Comparison of ENCODE assay signal across 8 cellular contexts in the genomic region with DNA sequence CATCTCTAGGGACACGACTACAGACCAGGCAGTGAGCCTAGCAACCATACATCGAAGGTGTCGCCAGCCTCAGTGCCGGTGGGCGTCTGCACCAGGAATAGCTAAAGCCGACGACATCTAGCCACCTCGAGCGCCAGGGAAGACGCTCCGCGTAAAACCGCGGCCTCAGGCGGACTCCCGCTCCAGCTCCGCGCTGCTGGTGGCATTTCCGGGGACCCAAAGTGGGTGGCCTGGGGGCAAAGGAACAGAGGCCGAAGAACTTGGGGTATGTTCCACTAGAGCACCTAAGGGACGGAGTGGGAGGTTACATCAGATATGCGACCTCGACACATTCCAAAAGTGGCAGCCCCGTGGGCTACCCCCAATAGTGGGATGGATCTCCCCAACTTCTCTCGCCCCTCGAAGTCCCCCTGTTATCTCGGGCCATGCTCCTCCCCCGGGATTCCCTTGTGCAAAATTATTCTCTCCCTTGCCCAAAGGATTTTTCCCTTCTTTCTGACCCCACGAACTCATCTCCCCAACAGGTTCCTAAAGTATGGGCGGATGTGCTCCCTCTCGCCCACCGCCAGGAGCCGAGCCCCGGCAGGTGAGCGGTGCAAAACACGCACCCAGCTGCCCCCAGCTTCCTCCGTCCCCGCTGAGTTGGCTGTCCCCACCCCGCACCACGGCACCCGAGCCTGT. TPM values are rescaled to one million over a fixed set of nuclear protein-coding genes. Genes with fewer than 3 reads are reported as not detected.
DNase-seq lines count a peak whose midpoint lies in the region; ATAC-seq, FAIRE-seq and TF ChIP-seq lines count a peak whose summit lies in the region.

No MANE protein-coding gene starts in this region.

- no peak overlapping the region for H3K23ac ChIP-seq in H1 (ENCODE audit: insufficient read length)

- H3K18ac ChIP-seq in H1 (ENCODE audit: extremely low read depth, low read length), result peak overlapping the region; percentile 71

- peaks cover 0 to 11% of the 10 kb centered on the region in 2 experiments; a peak in 1 of 4 replicates for H3K79me2 ChIP-seq in H1 (ENCODE audit: control insufficient read depth in 1 of 2, insufficient read depth in 2 of 2, low read length in 2 of 2)

- peaks cover 89% of the 10 kb centered on the region for H3K27me3 Mint-ChIP-seq in neural crest cell (ENCODE audit: low read depth)

- no peak overlapping the region for H3K27ac ChIP-seq in H1 (ENCODE audit: low read depth, low read length)
- no peak overlapping the region for H3K27ac ChIP-seq in effector memory CD4-positive, alpha-beta T cell (ENCODE audit: insufficient read depth, low read length, poor library complexity, severe bottlenecking)

- DNase-seq in AG10803 (ENCODE audit: low read depth) (no peak), MG63 (peak; percentile 31), H1 (ENCODE audit: low read depth in 1 of 2, low spot score in 2 of 2) (peak in 1 of 2 experiments; percentile 67), neural crest cell (ENCODE audit: low read depth, low spot score) (no peak), cortex of kidney (lab: John Stamatoyannopoulos, UW) (no peak)
- DNase-seq in effector memory CD4-positive, alpha-beta T cell, result no peak
- DNase-seq in activated CD4-positive, alpha-beta T cell treated with anti-CD3 and anti-CD28 coated beads, Interleukin-2, amount 50 U/mL, for 4 hours, result no peak

- H3K27me3 ChIP-seq in MG63 (no peaks in the 10 kb centered on the region), H1 (replicated peaks in 1 of 4; ENCODE audit: control insufficient read depth in 3 of 4, extremely low read depth in 1 of 4, insufficient read depth in 3 of 4, low read length in 3 of 4) (peaks cover 16 to 48% (median 46%) of the 10 kb centered on the region in 4 experiments)
- H3K27me3 ChIP-seq in effector memory CD4-positive, alpha-beta T cell (replicated peaks; ENCODE audit: control insufficient read depth, insufficient read depth, low read length, poor library complexity, severe bottlenecking), result peaks cover 12% of the 10 kb centered on the region

- H3K14ac ChIP-seq in H1 (ENCODE audit: insufficient read length), result no peak overlapping the region

- no peaks in the 10 kb centered on the region for H3K79me1 ChIP-seq in H1 (ENCODE audit: low read depth, low read length)

- 8% methylated on average over 41 of the region's 41 CpGs; no CpG with 5 or more reads in 1 of the 2 experiments for WGBS in H1 (ENCODE audit: extremely low coverage in 1 of 2, insufficient coverage in 1 of 2, insufficient read length in 1 of 2, insufficient replicate concordance in 2 of 2, low coverage in 1 of 2, low lambda C conversion rate in 2 of 2, missing lambda C conversion rate in 1 of 2), 2 experiments

- peak overlapping the region; percentile 87 for H3K4me3 Mint-ChIP-seq in neural crest cell

- POLR2A ChIA-PET in H1 (lab: Charles Lee; ENCODE audit: partially characterized antibody), result interaction anchor here (0.8 to 1.7 kb wide), 3 partner anchors 13 to 50 kb away, joined by 3 read pairs; no protein-coding TSS in a partner anchor

- CTCF ChIA-PET in H1 (lab: Charles Lee; ENCODE audit: partially characterized antibody), result interaction anchor here (0.8 to 3.3 kb wide), 13 partner anchors 16 to 462 kb away, joined by 3 to 17 read pairs (median 3); no protein-coding TSS in a partner anchor

- H2AFZ ChIP-seq in H1 (ENCODE audit: low read length), result no peak overlapping the region

- no peak for TF ChIP-seq EP300 in H1 (IDR thresholded peaks at IDR 0.05; ENCODE audit: borderline replicate concordance in 1 of 2, low read depth in 2 of 2, low read length in 2 of 2)

- H3K4me1 Mint-ChIP-seq in neural crest cell, result peaks cover 8% of the 10 kb centered on the region

- H3K9ac ChIP-seq in H1 (replicated peaks in 1 of 4; ENCODE audit: extremely low read depth in 1 of 4, low read depth in 3 of 4, low read length in 3 of 4), result no peak overlapping the region

- H2BK12ac ChIP-seq in H1 (ENCODE audit: low read depth, low read length), result 0 out of 2 replicates have a peak overlapping the region, but pooled peaks have one; percentile 60

- H3K36me3 Mint-ChIP-seq in neural crest cell (ENCODE audit: low read depth), result peaks cover 2% of the 10 kb centered on the region

- no peaks in the 10 kb centered on the region for H3K9me3 ChIP-seq in MG63
- H3K9me3 ChIP-seq in H1 (ENCODE audit: insufficient read depth in 2 of 2, low read depth in 1 of 2, low read length in 1 of 2), result no peaks in the 10 kb centered on the region
- H3K9me3 ChIP-seq in effector memory CD4-positive, alpha-beta T cell (ENCODE audit: control insufficient read depth, low read length), result no peaks in the 10 kb centered on the region

- H3K56ac ChIP-seq in H1 (replicated peaks; ENCODE audit: insufficient read length, low read depth, low read length), result no peak overlapping the region

- no peak overlapping the region for H2BK120ac ChIP-seq in H1 (replicated peaks; ENCODE audit: low read depth, low read length)

- H3K23me2 ChIP-seq in H1 (ENCODE audit: low read depth, low read length), result peaks cover 19% of the 10 kb centered on the region

- no peak overlapping the region for H3K27ac Mint-ChIP-seq in neural crest cell (ENCODE audit: unreplicated experiment)

- ATAC-seq in HG02884 (IDR thresholded peaks at IDR 0.05; ENCODE audit: unreplicated experiment), result no peak

- no peak overlapping the region for H3K4ac ChIP-seq in H1 (replicated peaks; ENCODE audit: insufficient read length, low read depth, low read length)

- TF ChIP-seq RAD21 in H1 (IDR thresholded peaks at IDR 0.05 in 1 of 2, conservative IDR thresholded peaks at IDR 0.05 in 1 of 2; ENCODE audit: low read depth in 2 of 2, low read length in 2 of 2), result no peak

- FAIRE-seq in H1 (lab: Jason Lieb, UNC), result no peak

- no peak overlapping the region for H4K91ac ChIP-seq in H1 (replicated peaks; ENCODE audit: insufficient read length, low read length)

- peaks cover 6 to 16% (median 11%) of the 10 kb centered on the region in 4 experiments for H3K4me1 ChIP-seq in H1 (replicated peaks in 1 of 4; ENCODE audit: control insufficient read depth in 3 of 4, insufficient read depth in 4 of 4, low read length in 3 of 4)
- peaks cover 7% of the 10 kb centered on the region for H3K4me1 ChIP-seq in effector memory CD4-positive, alpha-beta T cell (ENCODE audit: control insufficient read depth, insufficient read depth, low read length, poor library complexity, severe bottlenecking)

- H2BK20ac ChIP-seq in H1 (ENCODE audit: low read length), result no peak overlapping the region

- 0 out of 2 replicates have a peak overlapping the region, but pooled peaks have one; percentile 35 for H2BK5ac ChIP-seq in H1 (ENCODE audit: low read depth, low read length)

- no peak for TF ChIP-seq POLR2A in H1 (IDR thresholded peaks at IDR 0.05; ENCODE audit: control extremely low read depth in 1 of 2, low read depth in 2 of 2, low read length in 2 of 2)

- peak overlapping the region; percentile 93 to 96 for H3K4me2 ChIP-seq in H1 (ENCODE audit: insufficient read depth in 1 of 2, low read depth in 2 of 2, low read length in 2 of 2)

- H3K36me3 ChIP-seq in MG63 (peaks cover 8% of the 10 kb centered on the region), H1 (ENCODE audit: control insufficient read depth in 2 of 4, insufficient read depth in 4 of 4, low read length in 3 of 4) (no peaks in the 10 kb centered on the region)
- no peaks in the 10 kb centered on the region for H3K36me3 ChIP-seq in effector memory CD4-positive, alpha-beta T cell (ENCODE audit: control insufficient read depth, insufficient read depth, low read length)

- H4K5ac ChIP-seq in H1 (ENCODE audit: insufficient read length, low read depth, low read length), result no peak overlapping the region

- 0 out of 2 replicates have a peak, but pooled peaks have one; percentile 13 for TF ChIP-seq CTCF in AG10803 (conservative IDR thresholded peaks at IDR 0.05; ENCODE audit: low read length)
- TF ChIP-seq CTCF in H1 (IDR thresholded peaks at IDR 0.05; ENCODE audit: control extremely low read depth in 1 of 3, insufficient read depth in 1 of 3, low read depth in 1 of 3, low read length in 3 of 3), result no peak
- TF ChIP-seq CTCF in neural crest cell (conservative IDR thresholded peaks at IDR 0.05), result peak; percentile 12

- peak overlapping the region; percentile 65 for H4K8ac ChIP-seq in H1 (ENCODE audit: extremely low read depth, insufficient read depth, low read length)

- H4K20me1 ChIP-seq in H1 (replicated peaks in 1 of 2; ENCODE audit: control insufficient read depth in 1 of 2, insufficient read depth in 2 of 2, low read length in 2 of 2), result peaks cover 2% of the 10 kb centered on the region in 2 experiments

- no peak overlapping the region for H2AK5ac ChIP-seq in H1 (ENCODE audit: low read depth, low read length)

- H3K9me3 Mint-ChIP-seq in neural crest cell, result no peaks in the 10 kb centered on the region

- H3K4me3 ChIP-seq in AG10803 (ENCODE audit: low read length) (peak overlapping the region; percentile 94), MG63 (peak overlapping the region; percentile 90), H1 (ENCODE audit: extremely low read depth in 1 of 4, insufficient read depth in 2 of 4, low read depth in 3 of 4, low read length in 4 of 4) (peak overlapping the region; percentile 66 to 86 (median 84))
- H3K4me3 ChIP-seq in effector memory CD4-positive, alpha-beta T cell (ENCODE audit: insufficient read depth, low read depth, low read length, poor library complexity, severe bottlenecking), result no peak overlapping the region

- H2BK15ac ChIP-seq in H1 (ENCODE audit: low read length), result 0 out of 2 replicates have a peak overlapping the region, but pooled peaks have one; percentile 46

TF ChIP-seq in H1, 55 proteins besides CTCF, POLR2A, EP300 and RAD21 (continues in another document):
- TF ChIP-seq NANOG (IDR thresholded peaks at IDR 0.05; ENCODE audit: insufficient read depth, low read depth, low read length, poor library complexity, severe bottlenecking) (no peak), CBX8 (IDR thresholded peaks at IDR 0.05; ENCODE audit: borderline replicate concordance, low read depth, low read length) (no peak), EZH2 (IDR thresholded peaks at IDR 0.05; ENCODE audit: low read depth, low read length, severe bottlenecking) (peak; percentile 81), CHD2 (IDR thresholded peaks at IDR 0.05; ENCODE audit: low read length) (no peak), SP2 (IDR thresholded peaks at IDR 0.05; ENCODE audit: low read length) (no peak)

RNA-seq across cellular contexts. Expression of a gene that starts 1.2 kb away (rescaled TPM):
- total RNA-seq in MG63 (2014; rRNA removed; shearing (Covaris generic); ENCODE audit: low replicate concordance), result 40.8 and 58.6 TPM in 2 replicates
- 9.5 and 11.1 TPM in 2 replicates for total RNA-seq in H1 (2021; fragmentation: NEBNext Ultra II Directional; extraction: Animal tissue kit (Norgen Biotek cat#: 25700))
- 10.2 and 11.3 TPM in 2 replicates for polyA plus RNA-seq in H1 (2011; rRNA removed)
- polyA plus RNA-seq in H1 (2011; cell fraction: cytosol; rRNA removed), result 6.9 TPM
- 27.2 TPM for polyA plus RNA-seq in H1 (2011; cell fraction: nucleus; rRNA removed)
- polyA plus RNA-seq in H1 (2012, experiment 1 of 2), result 7.2 to 8.6 TPM (median 8.2 TPM) in 4 replicates
- polyA plus RNA-seq in H1 (2012, experiment 2 of 2), result 3.5 TPM
- 5.2 TPM for polyA plus RNA-seq in H1 (2013, experiment 1 of 2)
- 6.0 TPM for polyA plus RNA-seq in H1 (2013, experiment 2 of 2)
- polyA minus RNA-seq in H1 (2011; rRNA and poly(A)+ RNA removed), result 36.9 and 38.3 TPM in 2 replicates
- 7.7 TPM for polyA minus RNA-seq in H1 (2011; cell fraction: cytosol; rRNA and poly(A)+ RNA removed)
- polyA minus RNA-seq in H1 (2011; cell fraction: nucleus; rRNA and poly(A)+ RNA removed), result 70.8 TPM
- 0.93 and 1.7 TPM in 2 replicates for total RNA-seq in neural crest cell

Comparison
In these comparisons a context has a peak if more than half of its experiments do, and no peak if none do; other contexts are left out.
1. CTCF ChIP-seq: peak in AG10803 (single experiment) and neural crest cell (single experiment); none in H1 (0 of 3).